ENCODE assay signal across 2 cellular contexts in the genomic region with DNA sequence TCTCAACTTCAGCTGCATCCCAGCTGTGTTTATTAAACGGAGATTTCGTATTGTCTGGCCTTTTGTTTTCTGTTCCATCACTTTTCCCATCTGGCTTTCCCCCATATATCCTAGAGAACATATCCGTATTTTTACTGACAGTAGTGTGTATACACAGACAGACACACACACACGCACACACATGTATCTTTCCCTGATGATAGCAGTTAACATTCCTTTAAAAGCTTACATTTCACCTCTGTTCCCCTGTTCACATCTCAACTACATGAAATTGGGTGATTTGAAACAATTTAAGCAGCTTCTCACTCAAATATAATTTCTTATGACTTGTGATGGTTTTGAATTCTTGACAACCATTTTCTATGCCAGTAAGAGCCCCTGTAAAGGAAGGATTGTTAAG.
TF ChIP-seq lines count a peak whose summit lies in the region.

No MANE protein-coding gene starts in this region.

TF ChIP-seq in SK-N-SH treated with all-trans-retinoic acid at 6 μM for 48 hours, 23 proteins besides CTCF, POLR2A, EP300 and RAD21 (continued from another document):
- TF ChIP-seq, protein P1, sequence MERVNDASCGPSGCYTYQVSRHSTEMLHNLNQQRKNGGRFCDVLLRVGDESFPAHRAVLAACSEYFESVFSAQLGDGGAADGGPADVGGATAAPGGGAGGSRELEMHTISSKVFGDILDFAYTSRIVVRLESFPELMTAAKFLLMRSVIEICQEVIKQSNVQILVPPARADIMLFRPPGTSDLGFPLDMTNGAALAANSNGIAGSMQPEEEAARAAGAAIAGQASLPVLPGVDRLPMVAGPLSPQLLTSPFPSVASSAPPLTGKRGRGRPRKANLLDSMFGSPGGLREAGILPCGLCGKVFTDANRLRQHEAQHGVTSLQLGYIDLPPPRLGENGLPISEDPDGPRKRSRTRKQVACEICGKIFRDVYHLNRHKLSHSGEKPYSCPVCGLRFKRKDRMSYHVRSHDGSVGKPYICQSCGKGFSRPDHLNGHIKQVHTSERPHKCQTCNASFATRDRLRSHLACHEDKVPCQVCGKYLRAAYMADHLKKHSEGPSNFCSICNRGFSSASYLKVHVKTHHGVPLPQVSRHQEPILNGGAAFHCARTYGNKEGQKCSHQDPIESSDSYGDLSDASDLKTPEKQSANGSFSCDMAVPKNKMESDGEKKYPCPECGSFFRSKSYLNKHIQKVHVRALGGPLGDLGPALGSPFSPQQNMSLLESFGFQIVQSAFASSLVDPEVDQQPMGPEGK (CRISPR knock-in tag; IDR thresholded peaks at IDR 0.05; ENCODE audit: borderline replicate concordance) = no peak
- TF ChIP-seq RARB (CRISPR knock-in tag; IDR thresholded peaks at IDR 0.05) (no peak), ESRRG (CRISPR knock-in tag; IDR thresholded peaks at IDR 0.05) (no peak), ZC3H10 (CRISPR knock-in tag; IDR thresholded peaks at IDR 0.05) (no peak), ZNF8 (CRISPR knock-in tag; IDR thresholded peaks at IDR 0.05) (no peak), BACH2 (CRISPR knock-in tag; IDR thresholded peaks at IDR 0.05; ENCODE audit: borderline replicate concordance) (no peak), POU6F1 (CRISPR knock-in tag; IDR thresholded peaks at IDR 0.05; ENCODE audit: borderline replicate concordance, low read depth) (no peak), OSR1 (CRISPR knock-in tag; IDR thresholded peaks at IDR 0.05) (no peak), ISL1 (CRISPR knock-in tag; IDR thresholded peaks at IDR 0.05) (no peak), ZFP30 (CRISPR knock-in tag; IDR thresholded peaks at IDR 0.05) (no peak), ZNF565 (CRISPR knock-in tag; conservative IDR thresholded peaks at IDR 0.05; ENCODE audit: low read depth) (no peak)

TF ChIP-seq in GM23338, 12 proteins besides CTCF, POLR2A, EP300 and RAD21 (continued from another document):
- TF ChIP-seq, protein P2, sequence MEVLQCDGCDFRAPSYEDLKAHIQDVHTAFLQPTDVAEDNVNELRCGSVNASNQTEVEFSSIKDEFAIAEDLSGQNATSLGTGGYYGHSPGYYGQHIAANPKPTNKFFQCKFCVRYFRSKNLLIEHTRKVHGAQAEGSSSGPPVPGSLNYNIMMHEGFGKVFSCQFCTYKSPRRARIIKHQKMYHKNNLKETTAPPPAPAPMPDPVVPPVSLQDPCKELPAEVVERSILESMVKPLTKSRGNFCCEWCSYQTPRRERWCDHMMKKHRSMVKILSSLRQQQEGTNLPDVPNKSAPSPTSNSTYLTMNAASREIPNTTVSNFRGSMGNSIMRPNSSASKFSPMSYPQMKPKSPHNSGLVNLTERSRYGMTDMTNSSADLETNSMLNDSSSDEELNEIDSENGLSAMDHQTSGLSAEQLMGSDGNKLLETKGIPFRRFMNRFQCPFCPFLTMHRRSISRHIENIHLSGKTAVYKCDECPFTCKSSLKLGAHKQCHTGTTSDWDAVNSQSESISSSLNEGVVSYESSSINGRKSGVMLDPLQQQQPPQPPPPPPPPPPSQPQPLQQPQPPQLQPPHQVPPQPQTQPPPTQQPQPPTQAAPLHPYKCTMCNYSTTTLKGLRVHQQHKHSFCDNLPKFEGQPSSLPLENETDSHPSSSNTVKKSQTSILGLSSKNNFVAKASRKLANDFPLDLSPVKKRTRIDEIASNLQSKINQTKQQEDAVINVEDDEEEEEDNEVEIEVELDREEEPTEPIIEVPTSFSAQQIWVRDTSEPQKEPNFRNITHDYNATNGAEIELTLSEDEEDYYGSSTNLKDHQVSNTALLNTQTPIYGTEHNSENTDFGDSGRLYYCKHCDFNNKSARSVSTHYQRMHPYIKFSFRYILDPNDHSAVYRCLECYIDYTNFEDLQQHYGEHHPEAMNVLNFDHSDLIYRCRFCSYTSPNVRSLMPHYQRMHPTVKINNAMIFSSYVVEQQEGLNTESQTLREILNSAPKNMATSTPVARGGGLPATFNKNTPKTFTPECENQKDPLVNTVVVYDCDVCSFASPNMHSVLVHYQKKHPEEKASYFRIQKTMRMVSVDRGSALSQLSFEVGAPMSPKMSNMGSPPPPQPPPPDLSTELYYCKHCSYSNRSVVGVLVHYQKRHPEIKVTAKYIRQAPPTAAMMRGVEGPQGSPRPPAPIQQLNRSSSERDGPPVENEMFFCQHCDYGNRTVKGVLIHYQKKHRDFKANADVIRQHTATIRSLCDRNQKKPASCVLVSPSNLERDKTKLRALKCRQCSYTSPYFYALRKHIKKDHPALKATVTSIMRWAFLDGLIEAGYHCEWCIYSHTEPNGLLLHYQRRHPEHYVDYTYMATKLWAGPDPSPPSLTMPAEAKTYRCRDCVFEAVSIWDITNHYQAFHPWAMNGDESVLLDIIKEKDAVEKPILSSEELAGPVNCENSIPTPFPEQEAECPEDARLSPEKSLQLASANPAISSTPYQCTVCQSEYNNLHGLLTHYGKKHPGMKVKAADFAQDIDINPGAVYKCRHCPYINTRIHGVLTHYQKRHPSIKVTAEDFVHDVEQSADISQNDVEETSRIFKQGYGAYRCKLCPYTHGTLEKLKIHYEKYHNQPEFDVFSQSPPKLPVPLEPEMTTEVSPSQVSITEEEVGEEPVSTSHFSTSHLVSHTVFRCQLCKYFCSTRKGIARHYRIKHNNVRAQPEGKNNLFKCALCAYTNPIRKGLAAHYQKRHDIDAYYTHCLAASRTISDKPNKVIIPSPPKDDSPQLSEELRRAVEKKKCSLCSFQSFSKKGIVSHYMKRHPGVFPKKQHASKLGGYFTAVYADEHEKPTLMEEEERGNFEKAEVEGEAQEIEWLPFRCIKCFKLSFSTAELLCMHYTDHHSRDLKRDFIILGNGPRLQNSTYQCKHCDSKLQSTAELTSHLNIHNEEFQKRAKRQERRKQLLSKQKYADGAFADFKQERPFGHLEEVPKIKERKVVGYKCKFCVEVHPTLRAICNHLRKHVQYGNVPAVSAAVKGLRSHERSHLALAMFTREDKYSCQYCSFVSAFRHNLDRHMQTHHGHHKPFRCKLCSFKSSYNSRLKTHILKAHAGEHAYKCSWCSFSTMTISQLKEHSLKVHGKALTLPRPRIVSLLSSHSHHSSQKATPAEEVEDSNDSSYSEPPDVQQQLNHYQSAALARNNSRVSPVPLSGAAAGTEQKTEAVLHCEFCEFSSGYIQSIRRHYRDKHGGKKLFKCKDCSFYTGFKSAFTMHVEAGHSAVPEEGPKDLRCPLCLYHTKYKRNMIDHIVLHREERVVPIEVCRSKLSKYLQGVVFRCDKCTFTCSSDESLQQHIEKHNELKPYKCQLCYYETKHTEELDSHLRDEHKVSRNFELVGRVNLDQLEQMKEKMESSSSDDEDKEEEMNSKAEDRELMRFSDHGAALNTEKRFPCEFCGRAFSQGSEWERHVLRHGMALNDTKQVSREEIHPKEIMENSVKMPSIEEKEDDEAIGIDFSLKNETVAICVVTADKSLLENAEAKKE (CRISPR knock-in tag; IDR thresholded peaks at IDR 0.05) = no peak
- TF ChIP-seq CREB1 (CRISPR knock-in tag; IDR thresholded peaks at IDR 0.05; ENCODE audit: low read depth) (no peak), ZNF331 (CRISPR knock-in tag; IDR thresholded peaks at IDR 0.05; ENCODE audit: low read depth) (no peak)
TF ChIP-seq in GM23338: peak in this region for 0.
